ENCODE assay signal across 8 cellular contexts in the genomic region with DNA sequence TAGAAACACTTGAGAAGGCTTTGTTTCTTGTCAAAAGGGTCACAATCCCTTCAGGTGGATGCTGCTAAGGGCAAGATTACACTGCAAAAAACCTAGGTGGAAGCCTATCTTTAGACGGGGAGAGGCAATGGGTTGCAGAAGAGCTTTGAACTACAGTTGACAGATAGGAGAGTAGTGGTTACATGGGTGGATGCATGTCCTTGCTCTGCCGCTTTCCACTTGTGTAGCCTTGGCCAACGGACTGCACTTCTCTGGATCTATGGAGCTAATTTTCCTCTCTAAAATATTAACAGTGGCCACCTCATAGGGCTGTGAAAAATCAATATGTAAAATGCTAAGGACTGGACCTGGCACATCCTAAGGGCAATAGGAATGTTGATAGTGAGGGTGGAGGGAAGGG. TPM values are rescaled to one million over a fixed set of nuclear protein-coding genes. Genes with fewer than 3 reads are reported as not detected.
A peak's percentile ranks its signal among the peaks of the same experiment; 100 is the strongest.
DNase-seq lines count a peak whose midpoint lies in the region; ATAC-seq and TF ChIP-seq lines count a peak whose summit lies in the region.

No MANE protein-coding gene starts in this region.

- no peak for DNase-seq in BJ (ENCODE audit: low read depth)
- no peak for DNase-seq in Jurkat, Clone E6-1 (ENCODE audit: low read depth, low spot score)
- DNase-seq in coronary artery (ENCODE audit: low spot score) = no peak
- no peak for DNase-seq in natural killer cell treated with Interleukin-12 subunit alpha and Interleukin-12 subunit beta and Interleukin-15 and Interleukin-18, amount 100 ng/mL, for 72 hours (ENCODE audit: low spot score)
- DNase-seq in SKM-1 treated with dmso at 0.1 percent for 144 hours (lab: John Stamatoyannopoulos, UW; ENCODE audit: unreplicated experiment) = no peak
- DNase-seq in amygdala (lab: John Stamatoyannopoulos, UW) = no peak
- DNase-seq in COLO668 (lab: John Stamatoyannopoulos, UW; ENCODE audit: unreplicated experiment) = no peak

- H3K4me1 Mint-ChIP-seq in natural killer cell treated with Interleukin-12 subunit alpha and Interleukin-12 subunit beta and Interleukin-15 and Interleukin-18, amount 100 ng/mL, for 72 hours (ENCODE audit: low read depth in 2 of 2) = peaks cover 44 to 47% of the 10 kb centered on the region in 2 donors

- CTCF ChIA-PET in BJ (lab: Yijun Ruan, JAX) = interaction anchor here (1.0 to 1.1 kb wide), 2 partner anchors 9 to 90 kb away, joined by 3 to 4 read pairs; no protein-coding TSS in a partner anchor

- no peak for ATAC-seq in natural killer cell treated with Interleukin-12 subunit alpha and Interleukin-12 subunit beta and Interleukin-15 and Interleukin-18, amount 100 ng/mL, for 72 hours
- ATAC-seq in HG03571 (IDR thresholded peaks at IDR 0.05; ENCODE audit: unreplicated experiment) = no peak

- POLR2A ChIA-PET in BJ (lab: Charles Lee) = no interaction called here

- no peaks in the 10 kb centered on the region for H3K9me3 Mint-ChIP-seq in natural killer cell treated with Interleukin-12 subunit alpha and Interleukin-12 subunit beta and Interleukin-15 and Interleukin-18, amount 100 ng/mL, for 72 hours

- no peaks in the 10 kb centered on the region for H3K36me3 Mint-ChIP-seq in natural killer cell treated with Interleukin-12 subunit alpha and Interleukin-12 subunit beta and Interleukin-15 and Interleukin-18, amount 100 ng/mL, for 72 hours

- no peak for TF ChIP-seq CTCF in BJ (IDR thresholded peaks at IDR 0.05; ENCODE audit: insufficient read depth, low read depth, low read length)
- no peak for TF ChIP-seq CTCF in coronary artery (IDR thresholded peaks at IDR 0.05)

- peak overlapping the region; percentile 100 for H3K27ac Mint-ChIP-seq in natural killer cell treated with Interleukin-12 subunit alpha and Interleukin-12 subunit beta and Interleukin-15 and Interleukin-18, amount 100 ng/mL, for 72 hours

- no peaks in the 10 kb centered on the region for H3K27me3 ChIP-seq in BJ (ENCODE audit: control insufficient read depth, insufficient read depth, low read length)

- no peak overlapping the region for H3K27ac ChIP-seq in coronary artery

- peaks cover 1% of the 10 kb centered on the region; the same call in 1 of the 2 replicates for H3K36me3 ChIP-seq in BJ (ENCODE audit: control insufficient read depth, insufficient read depth, low read length)

- peak overlapping the region; percentile 91 for H3K4me3 Mint-ChIP-seq in natural killer cell treated with Interleukin-12 subunit alpha and Interleukin-12 subunit beta and Interleukin-15 and Interleukin-18, amount 100 ng/mL, for 72 hours

- H3K27me3 Mint-ChIP-seq in natural killer cell treated with Interleukin-12 subunit alpha and Interleukin-12 subunit beta and Interleukin-15 and Interleukin-18, amount 100 ng/mL, for 72 hours = no peaks in the 10 kb centered on the region

- H3K4me3 ChIP-seq in BJ (ENCODE audit: low read depth, low read length) = peak overlapping the region; percentile 81
- H3K4me3 ChIP-seq in Jurkat, Clone E6-1 (ENCODE audit: low read length) = peak overlapping the region; percentile 59
- peak overlapping the region; percentile 79 for H3K4me3 ChIP-seq in coronary artery

RNA-seq across cellular contexts. Expression of gene BCKDHA, which starts 1.0 kb away (rescaled TPM):
- polyA plus RNA-seq in BJ (2011; rRNA removed) = 15.1 and 24.2 TPM in 2 replicates
- 9.4 and 10.4 TPM in 2 replicates for polyA minus RNA-seq in BJ (2011; rRNA and poly(A)+ RNA removed)
- 93.1 TPM for polyA plus RNA-seq in Jurkat, Clone E6-1 (2012; ENCODE audit: insufficient read depth, insufficient read length)
- total RNA-seq in natural killer cell treated with Interleukin-12 subunit alpha and Interleukin-12 subunit beta and Interleukin-15 and Interleukin-18, amount 100 ng/mL, for 72 hours = 10 to 100 TPM; 10.9 to 13.7 TPM

RNA-seq across cellular contexts. Expression of gene EXOSC5, which starts 1.4 kb away (rescaled TPM):
- polyA plus RNA-seq in BJ (2011; rRNA removed) = 16.5 and 24.7 TPM in 2 replicates
- 4.5 and 5.9 TPM in 2 replicates for polyA minus RNA-seq in BJ (2011; rRNA and poly(A)+ RNA removed)
- 97.8 TPM for polyA plus RNA-seq in Jurkat, Clone E6-1 (2012; ENCODE audit: insufficient read depth, insufficient read length)
- 10 to 100 TPM; 31.5 to 56.6 TPM for total RNA-seq in natural killer cell treated with Interleukin-12 subunit alpha and Interleukin-12 subunit beta and Interleukin-15 and Interleukin-18, amount 100 ng/mL, for 72 hours

RNA-seq across cellular contexts. Expression of gene TMEM91, which starts 22.3 kb away (rescaled TPM):
- polyA plus RNA-seq in BJ (2011; rRNA removed) = 3.2 and 5.1 TPM in 2 replicates
- polyA minus RNA-seq in BJ (2011; rRNA and poly(A)+ RNA removed) = 4.6 and 7.7 TPM in 2 replicates
- 12.0 TPM for polyA plus RNA-seq in Jurkat, Clone E6-1 (2012; ENCODE audit: insufficient read depth, insufficient read length)
- total RNA-seq in natural killer cell treated with Interleukin-12 subunit alpha and Interleukin-12 subunit beta and Interleukin-15 and Interleukin-18, amount 100 ng/mL, for 72 hours = 1 to 10 TPM; 4.7 to 6.7 TPM

RNA-seq across cellular contexts. Expression of gene B3GNT8, which starts 28.6 kb away (rescaled TPM):
- 0.36 and 0.40 TPM in 2 replicates for polyA plus RNA-seq in BJ (2011; rRNA removed)
- polyA minus RNA-seq in BJ (2011; rRNA and poly(A)+ RNA removed) = 0.85 and 2.5 TPM in 2 replicates
- polyA plus RNA-seq in Jurkat, Clone E6-1 (2012; ENCODE audit: insufficient read depth, insufficient read length) = not detected
- 1 to 10 TPM in 1 of 2 donors, under 1 TPM in 1; 0.78 to 3.0 TPM for total RNA-seq in natural killer cell treated with Interleukin-12 subunit alpha and Interleukin-12 subunit beta and Interleukin-15 and Interleukin-18, amount 100 ng/mL, for 72 hours

RNA-seq across cellular contexts. Expression of gene B9D2, which starts 34.7 kb away (rescaled TPM):
- polyA plus RNA-seq in BJ (2011; rRNA removed) = 6.6 and 10.9 TPM in 2 replicates
- 2.1 and 2.5 TPM in 2 replicates for polyA minus RNA-seq in BJ (2011; rRNA and poly(A)+ RNA removed)
- polyA plus RNA-seq in Jurkat, Clone E6-1 (2012; ENCODE audit: insufficient read depth, insufficient read length) = 8.8 TPM
- 1 to 10 TPM; 4.9 to 9.3 TPM for total RNA-seq in natural killer cell treated with Interleukin-12 subunit alpha and Interleukin-12 subunit beta and Interleukin-15 and Interleukin-18, amount 100 ng/mL, for 72 hours
